Comparison of ENCODE assay signal across 31 cellular contexts in the genomic region with DNA sequence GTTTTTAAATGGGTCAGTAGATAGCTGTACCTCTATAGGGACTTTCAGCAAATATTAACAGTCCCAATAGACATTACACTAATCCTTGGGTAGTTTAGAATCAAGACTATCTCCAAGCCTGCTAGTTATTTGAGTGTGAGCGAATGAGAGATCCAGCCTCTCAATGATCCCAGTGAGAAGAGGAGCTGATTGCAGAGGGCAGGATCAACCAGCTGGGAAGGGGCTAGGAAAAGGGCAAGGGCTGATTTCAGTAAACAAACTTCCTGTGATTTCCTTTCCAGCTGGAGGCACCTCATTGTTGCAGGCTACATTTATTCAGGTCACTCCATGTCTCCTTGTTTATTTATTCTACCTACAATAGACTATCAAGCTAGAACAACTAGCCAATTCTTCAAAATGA.
"Had no signal": no experiment of that assay in that cellular context is flagged by ENCODE, and none has a peak within 500 bp of the region (broad histone marks: within the 10 kb centered on the region; RNA-seq: fewer than 3 reads in every experiment).

No MANE protein-coding gene starts in this region.

- H3K27me3 ChIP-seq: ascending aorta, breast epithelium, Peyer's patch, SJSA1 had no signal

- H3K36me3 ChIP-seq: ascending aorta, breast epithelium, Peyer's patch, SJSA1 had no signal

- H3K9me3 ChIP-seq: ascending aorta, breast epithelium, Peyer's patch, SJSA1, SK-N-SH had no signal

- ATAC-seq: activated CD4-positive, alpha-beta T cell treated with anti-CD3 and anti-CD28 coated beads for 36 hours; activated CD4-positive, CD25-positive, alpha-beta regulatory T cell treated with anti-CD3 and anti-CD28 coated beads, Interleukin-2, amount 50 U/mL, for 24 hours; activated CD8-positive, alpha-beta T cell treated with anti-CD3 and anti-CD28 coated beads, Interleukin-2, amount 10 ng/mL, durations not matched to agents 7 days and 5 days; PC-3 had no signal

- H3K4me1 ChIP-seq: ascending aorta, breast epithelium, Peyer's patch, SJSA1 had no signal

- H3K27ac ChIP-seq: ascending aorta, breast epithelium, Peyer's patch, SJSA1 had no signal

- H3K4me3 ChIP-seq: ascending aorta, breast epithelium, Peyer's patch, SJSA1 had no signal

- DNase-seq: activated CD4-positive, alpha-beta T cell treated with anti-CD3 and anti-CD28 coated beads for 36 hours; activated CD4-positive, alpha-beta T cell treated with anti-CD3 and anti-CD28 coated beads, Interleukin-2, amount 10 ng/mL, durations not matched to agents 7 days and 5 days; activated CD4-positive, alpha-beta T cell treated with anti-CD3 and anti-CD28 coated beads, Interleukin-2, amount 50 U/mL, for 48 hours; activated CD8-positive, alpha-beta T cell treated with anti-CD3 and anti-CD28 coated beads, Interleukin-2, amount 10 ng/mL, durations not matched to agents 7 days and 5 days; activated gamma-delta T cell; activated naive CD4-positive, alpha-beta T cell treated with Interleukin-2 at 50 U/mL for 16 hours; activated naive CD8-positive, alpha-beta T cell treated with anti-CD3 and anti-CD28 coated beads, Interleukin-2, amount 10 ng/mL, durations not matched to agents 7 days and 5 days; activated T-cell treated with anti-CD3 and anti-CD28 coated beads, Interleukin-2, amount 50 U/mL, for 24 hours; amygdala; Karpas-422; KBM-7; NCI-H1105 treated with DMSO at 0.1 percent for 48 hours; NCI-H1436; NCI-H1694; NCI-H1930; NCI-H2081 treated with DMSO at 0.1 percent for 48 hours; NCI-H2171 treated with DMSO at 0.1 percent for 48 hours; NCI-H2227 treated with DMSO at 0.1 percent for 48 hours; NCI-H446; NCI-H510A treated with DMSO at 0.1 percent for 48 hours; NCI-H526 treated with DMSO at 0.1 percent for 48 hours; NK-92 treated with Interleukin-12 subunit alpha and Interleukin-12 subunit beta, amount 100 ng/mL, for 24 hours; PC-3; Peyer's patch; RPMI8226; SHP77 treated with DMSO at 0.1 percent for 48 hours; SK-N-SH had no signal
